Comparison of ENCODE assay signal across 1 cellular context in the genomic region with DNA sequence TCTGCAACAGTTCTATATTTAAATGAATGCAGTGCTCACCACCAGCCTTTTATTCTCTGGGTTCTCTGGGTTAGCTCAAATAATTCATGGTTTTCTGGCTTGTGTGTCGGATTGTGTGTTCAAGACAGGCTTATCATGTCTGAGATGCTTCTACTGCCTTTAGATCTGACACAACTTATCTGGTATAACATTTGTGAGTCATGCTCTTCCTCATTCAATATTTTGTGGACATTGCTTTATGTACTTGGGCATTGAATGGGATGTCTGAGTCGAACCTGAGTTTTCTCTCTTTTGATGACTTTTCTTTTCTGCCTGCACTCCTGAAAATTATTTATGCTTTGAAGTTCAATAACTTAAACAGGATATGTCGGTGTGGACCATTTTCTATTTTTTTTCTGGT.
TF ChIP-seq lines count a peak whose summit lies in the region.

No MANE protein-coding gene starts in this region.

TF ChIP-seq in HEK293T, 16 proteins besides CTCF, POLR2A, EP300 and RAD21 (continued from another document):
- TF ChIP-seq, protein P1, sequence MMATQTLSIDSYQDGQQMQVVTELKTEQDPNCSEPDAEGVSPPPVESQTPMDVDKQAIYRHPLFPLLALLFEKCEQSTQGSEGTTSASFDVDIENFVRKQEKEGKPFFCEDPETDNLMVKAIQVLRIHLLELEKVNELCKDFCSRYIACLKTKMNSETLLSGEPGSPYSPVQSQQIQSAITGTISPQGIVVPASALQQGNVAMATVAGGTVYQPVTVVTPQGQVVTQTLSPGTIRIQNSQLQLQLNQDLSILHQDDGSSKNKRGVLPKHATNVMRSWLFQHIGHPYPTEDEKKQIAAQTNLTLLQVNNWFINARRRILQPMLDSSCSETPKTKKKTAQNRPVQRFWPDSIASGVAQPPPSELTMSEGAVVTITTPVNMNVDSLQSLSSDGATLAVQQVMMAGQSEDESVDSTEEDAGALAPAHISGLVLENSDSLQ (IDR thresholded peaks at IDR 0.05), result no peak
- TF ChIP-seq FOXM1 (IDR thresholded peaks at IDR 0.05; ENCODE audit: borderline replicate concordance), result no peak
- no peak for TF ChIP-seq ZNF384 (IDR thresholded peaks at IDR 0.05)
- TF ChIP-seq L3MBTL2 (conservative IDR thresholded peaks at IDR 0.05), result no peak
- no peak for TF ChIP-seq SUZ12 (IDR thresholded peaks at IDR 0.05)
- no peak for TF ChIP-seq ARNT (IDR thresholded peaks at IDR 0.05)
- TF ChIP-seq FOXK2 (IDR thresholded peaks at IDR 0.05), result no peak
- TF ChIP-seq BHLHE40 (IDR thresholded peaks at IDR 0.05; ENCODE audit: borderline replicate concordance), result no peak
- no peak for TF ChIP-seq NFRKB (IDR thresholded peaks at IDR 0.05)
- TF ChIP-seq SP1 (IDR thresholded peaks at IDR 0.05), result no peak
- TF ChIP-seq TARDBP (IDR thresholded peaks at IDR 0.05), result no peak
- TF ChIP-seq HDGF (IDR thresholded peaks at IDR 0.05; ENCODE audit: borderline replicate concordance), result no peak
